8 cellular contexts compared by ENCODE assay signal in genomic region chr17:6651483-6652452, GRCh38. TPM values are rescaled to one million over a fixed set of nuclear protein-coding genes. Genes with fewer than 3 reads are reported as not detected.
A peak's percentile ranks its signal among the peaks of the same experiment; 100 is the strongest.
DNase-seq lines count a peak whose midpoint lies in the region; ATAC-seq and TF ChIP-seq lines count a peak whose summit lies in the region.

Gene C17orf100 (plus strand): TSS chr17:6651762. CDS start chr17:6651914, 152 bp downstream.
Gene MED31 (minus strand): TSS chr17:6651605. CDS start chr17:6651528, 77 bp downstream.

- peak; percentile 90 for ATAC-seq in HG02623 (IDR thresholded peaks at IDR 0.05; ENCODE audit: unreplicated experiment)
- ATAC-seq in activated naive CD8-positive, alpha-beta T cell treated with anti-CD3 and anti-CD28 coated beads, Interleukin-2, amount 10 ng/mL, durations not matched to agents 7 days and 5 days (ENCODE audit: low read depth), result peak; percentile 93

- DNase-seq in NCI-H1105 treated with DMSO at 0.1 percent for 48 hours (lab: John Stamatoyannopoulos, UW), result peak; percentile 93
- DNase-seq in SKM-1 treated with dmso at 0.1 percent for 144 hours (lab: John Stamatoyannopoulos, UW; ENCODE audit: unreplicated experiment), result peak; percentile 71
- DNase-seq in activated naive CD8-positive, alpha-beta T cell treated with anti-CD3 and anti-CD28 coated beads, Interleukin-2, amount 10 ng/mL, durations not matched to agents 7 days and 5 days, result peak; percentile 96
- peak; percentile 82 to 98 (median 96) for DNase-seq in head of caudate nucleus
- peak; percentile 98 for DNase-seq in osteocyte (ENCODE audit: extremely low spot score, unreplicated experiment)

- intact Hi-C loops in head of caudate nucleus (cut with DNase I), result loop anchor here (5.0 kb wide), 1 partner anchor 361 kb away; the partner anchor contains the start of gene RNASEK

- H3K4me1 ChIP-seq in thymus (ENCODE audit: control insufficient read depth, insufficient read depth, low read length), result peaks cover 14% of the 10 kb centered on the region

- POLR2A ChIA-PET in activated naive CD8-positive, alpha-beta T cell treated with anti-CD3 and anti-CD28 coated beads, Interleukin-2, amount 10 ng/mL, durations not matched to agents 7 days and 5 days (lab: Charles Lee), result interaction anchor here (1.1 to 2.9 kb wide), 4 partner anchors 11 to 207 kb away, joined by 3 to 42 read pairs (median 9); partner anchors contain the start of genes KIAA0753, PIMREG, TXNDC17 and XAF1

- WGBS in thymus, result 4% methylated on average over 79 of the region's 79 CpGs

- no peaks in the 10 kb centered on the region for H3K9me3 Mint-ChIP-seq in activated naive CD8-positive, alpha-beta T cell treated with anti-CD3 and anti-CD28 coated beads, Interleukin-2, amount 10 ng/mL, durations not matched to agents 7 days and 5 days
- H3K9me3 Mint-ChIP-seq in osteocyte (ENCODE audit: unreplicated experiment), result peaks cover 4% of the 10 kb centered on the region

- H3K4me3 Mint-ChIP-seq in activated naive CD8-positive, alpha-beta T cell treated with anti-CD3 and anti-CD28 coated beads, Interleukin-2, amount 10 ng/mL, durations not matched to agents 7 days and 5 days, result peak within 1 kb of the TSS; percentile 97
- H3K4me3 Mint-ChIP-seq in osteocyte (ENCODE audit: unreplicated experiment), result peak within 1 kb of the TSS; percentile 99

- H3K9me3 ChIP-seq in thymus (ENCODE audit: control insufficient read depth), result no peaks in the 10 kb centered on the region

- H3K27ac Mint-ChIP-seq in activated naive CD8-positive, alpha-beta T cell treated with anti-CD3 and anti-CD28 coated beads, Interleukin-2, amount 10 ng/mL, durations not matched to agents 7 days and 5 days, result peak within 1 kb of the TSS; percentile 98
- peak within 1 kb of the TSS; percentile 98 for H3K27ac Mint-ChIP-seq in osteocyte (ENCODE audit: unreplicated experiment)

- peaks cover 13% of the 10 kb centered on the region for H3K36me3 Mint-ChIP-seq in activated naive CD8-positive, alpha-beta T cell treated with anti-CD3 and anti-CD28 coated beads, Interleukin-2, amount 10 ng/mL, durations not matched to agents 7 days and 5 days
- peaks cover 12% of the 10 kb centered on the region for H3K36me3 Mint-ChIP-seq in osteocyte (ENCODE audit: unreplicated experiment)

- peaks cover 25% of the 10 kb centered on the region for H3K27me3 ChIP-seq in thymus (ENCODE audit: control insufficient read depth, insufficient read depth)

- H3K4me3 ChIP-seq in GM08714 (ENCODE audit: low read length), result peak within 1 kb of the TSS; percentile 97
- peak within 1 kb of the TSS; percentile 69 for H3K4me3 ChIP-seq in thymus (ENCODE audit: low read length)

- H3K4me1 Mint-ChIP-seq in activated naive CD8-positive, alpha-beta T cell treated with anti-CD3 and anti-CD28 coated beads, Interleukin-2, amount 10 ng/mL, durations not matched to agents 7 days and 5 days, result peaks cover 38% of the 10 kb centered on the region
- peaks cover 39% of the 10 kb centered on the region for H3K4me1 Mint-ChIP-seq in osteocyte (ENCODE audit: unreplicated experiment)

- peak within 1 kb of the TSS; percentile 95 for H3K27ac ChIP-seq in thymus (ENCODE audit: low read depth)

- peaks cover 6% of the 10 kb centered on the region for H3K27me3 Mint-ChIP-seq in activated naive CD8-positive, alpha-beta T cell treated with anti-CD3 and anti-CD28 coated beads, Interleukin-2, amount 10 ng/mL, durations not matched to agents 7 days and 5 days
- peaks cover 27% of the 10 kb centered on the region for H3K27me3 Mint-ChIP-seq in osteocyte (ENCODE audit: unreplicated experiment)

- peaks cover 5% of the 10 kb centered on the region for H3K36me3 ChIP-seq in thymus (ENCODE audit: control insufficient read depth, insufficient read depth)

- TF ChIP-seq CTCF in osteocyte (IDR thresholded peaks at IDR 0.05), result no peak

RNA-seq across cellular contexts. Expression of gene C17orf100, which starts in this region (rescaled TPM):
- 1 to 10 TPM; 2.0 to 2.5 TPM for total RNA-seq in activated naive CD8-positive, alpha-beta T cell treated with anti-CD3 and anti-CD28 coated beads, Interleukin-2, amount 10 ng/mL, durations not matched to agents 7 days and 5 days
- total RNA-seq in osteocyte, result 3.1 and 3.2 TPM in 2 replicates
- polyA plus RNA-seq in thymus, result 5.2 TPM

RNA-seq across cellular contexts. Expression of gene MED31, which starts in this region (rescaled TPM):
- 10 to 100 TPM; 23.1 to 23.2 TPM for total RNA-seq in activated naive CD8-positive, alpha-beta T cell treated with anti-CD3 and anti-CD28 coated beads, Interleukin-2, amount 10 ng/mL, durations not matched to agents 7 days and 5 days
- total RNA-seq in osteocyte, result 13.4 and 17.4 TPM in 2 replicates
- 29.4 TPM for polyA plus RNA-seq in thymus

Comparison
In these comparisons a context has a peak if more than half of its experiments do, and no peak if none do; other contexts are left out.
1. Peak in every context shown above with its lines: DNase-seq, ATAC-seq, H3K4me3 ChIP-seq and H3K27ac ChIP-seq.